22 cellular contexts compared by ENCODE assay signal in the genomic region with DNA sequence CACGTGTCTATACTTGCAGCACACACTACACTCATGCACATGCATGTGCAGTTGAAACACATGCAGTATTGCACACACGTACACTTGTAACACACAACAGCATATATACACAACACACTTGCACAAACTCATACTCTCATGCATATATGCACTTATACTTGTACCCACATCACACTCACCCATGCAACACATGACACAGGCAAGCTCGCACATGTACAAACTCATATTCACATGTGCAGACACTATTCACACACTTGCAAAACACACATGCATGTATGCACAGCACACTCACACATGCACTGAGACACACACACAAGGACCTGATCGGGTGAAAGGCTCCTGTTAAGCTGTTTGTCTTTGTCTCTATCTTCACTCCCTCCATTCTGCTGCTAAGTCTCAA.
"Had no signal": no experiment of that assay in that cellular context is flagged by ENCODE, and none has a peak within 500 bp of the region (broad histone marks: within the 10 kb centered on the region; RNA-seq: fewer than 3 reads in every experiment).

No MANE protein-coding gene starts in this region.

- H3K27ac Mint-ChIP-seq: naive thymus-derived CD4-positive, alpha-beta T cell had no signal

- DNase-seq: cortex of kidney; dorsolateral prefrontal cortex; effector CD8-positive, alpha-beta T cell; heart left ventricle; hippocampal formation; left colon; left ventricle myocardium superior; mesendoderm; naive thymus-derived CD4-positive, alpha-beta T cell; nucleus accumbens; ovary; right cardiac atrium; stimulated activated CD4-positive, alpha-beta T cell treated with anti-CD3 and anti-CD28 coated beads, Interleukin-2, amount 100 ng/mL, for 48 hours; stimulated activated naive CD8-positive, alpha-beta T cell treated with anti-CD3 and anti-CD28 coated beads, Interleukin-15, Interleukin-2, amounts not matched to agents 100 U/mL and 50 U/mL, for 24 hours; thyroid gland; upper lobe of left lung; uterus had no signal

- H3K27me3 Mint-ChIP-seq: naive thymus-derived CD4-positive, alpha-beta T cell had no signal

- H3K9me3 Mint-ChIP-seq: naive thymus-derived CD4-positive, alpha-beta T cell; neural crest cell had no signal

- H3K4me1 ChIP-seq: suprapubic skin, upper lobe of left lung, uterus had no signal

- H3K4me3 Mint-ChIP-seq: naive thymus-derived CD4-positive, alpha-beta T cell; neural crest cell had no signal

- H3K27ac ChIP-seq: dorsolateral prefrontal cortex, heart left ventricle, ovary, suprapubic skin, thyroid gland, upper lobe of left lung, uterus had no signal

- H3K9me3 ChIP-seq: heart left ventricle, ovary, suprapubic skin, thyroid gland, upper lobe of left lung, uterus had no signal

- H3K4me2 ChIP-seq: smooth muscle cell had no signal

- ATAC-seq: heart left ventricle; left colon; left ventricle myocardium superior; naive thymus-derived CD4-positive, alpha-beta T cell; right cardiac atrium; stimulated activated naive CD8-positive, alpha-beta T cell treated with anti-CD3 and anti-CD28 coated beads, Interleukin-15, Interleukin-2, amounts not matched to agents 100 U/mL and 50 U/mL, for 24 hours had no signal

- H3K27me3 ChIP-seq: dorsolateral prefrontal cortex, heart left ventricle, ovary, suprapubic skin, thyroid gland, upper lobe of left lung, uterus had no signal

- FAIRE-seq: frontal cortex had no signal

- H3K4me3 ChIP-seq: dorsolateral prefrontal cortex, heart left ventricle, lung, ovary, smooth muscle cell, suprapubic skin, thyroid gland, upper lobe of left lung, uterus had no signal

- H3K36me3 ChIP-seq: ovary, thyroid gland, uterus had no signal

- H3K4me1 Mint-ChIP-seq: neural crest cell had no signal
